Comparison of ENCODE assay signal across 1 cellular context in genomic region chr11:67656278-67656922, GRCh38.
TF ChIP-seq lines count a peak whose summit lies in the region.

No MANE protein-coding gene starts in this region.

TF ChIP-seq in K562, 482 proteins besides CTCF, POLR2A, EP300 and RAD21 (continued from another document):
- peak; percentile 25; the same call in 1 of the 2 replicates for TF ChIP-seq ATF3 (IDR thresholded peaks at IDR 0.05)
- TF ChIP-seq ATF3 (CRISPR knock-in tag; conservative IDR thresholded peaks at IDR 0.05), result no peak
- TF ChIP-seq CHD1 (IDR thresholded peaks at IDR 0.05; ENCODE audit: low read length), result no peak
- no peak for TF ChIP-seq ZNF398 (CRISPR knock-in tag; IDR thresholded peaks at IDR 0.05)
- TF ChIP-seq U2AF2 (optimal IDR thresholded peaks at IDR 0.05; ENCODE audit: low read depth, low read length), result no peak
- TF ChIP-seq CBFA2T3 (IDR thresholded peaks at IDR 0.05), result peak; percentile 83
- TF ChIP-seq ZNF79 (CRISPR knock-in tag; IDR thresholded peaks at IDR 0.05; ENCODE audit: low read depth), result no peak
- TF ChIP-seq TFAP4 (CRISPR knock-in tag; IDR thresholded peaks at IDR 0.05; ENCODE audit: borderline replicate concordance), result peak; percentile 34; the same call in 1 of the 2 replicates
- 0 out of 2 replicates have a peak, but pooled peaks have one; percentile 20 for TF ChIP-seq JUND (IDR thresholded peaks at IDR 0.05; ENCODE audit: borderline replicate concordance, low read depth, low read length)
- no peak; the same call in 2 of the 3 replicates for TF ChIP-seq JUND (tag; IDR thresholded peaks at IDR 0.05; ENCODE audit: borderline replicate concordance, low read depth, low read length)
- peak; percentile 83 for TF ChIP-seq ARID1B (IDR thresholded peaks at IDR 0.05)
- peak in 1 of 2 experiments; percentile 92; a peak in 2 of 3 replicates for TF ChIP-seq CBX3 (IDR thresholded peaks at IDR 0.05; ENCODE audit: borderline replicate concordance in 1 of 2, low read length in 2 of 2)
- peak; percentile 43; the same call in 1 of the 2 replicates for TF ChIP-seq CEBPZ (IDR thresholded peaks at IDR 0.05; ENCODE audit: borderline replicate concordance, low read depth, low read length)
- TF ChIP-seq ZBTB43 (CRISPR knock-in tag; IDR thresholded peaks at IDR 0.05), result no peak
- peak; percentile 33; the same call in 1 of the 2 replicates for TF ChIP-seq MTA2 (IDR thresholded peaks at IDR 0.05; ENCODE audit: low read depth)
- no peak for TF ChIP-seq FOXJ2 (tag; IDR thresholded peaks at IDR 0.05)
- TF ChIP-seq SMARCA4 (IDR thresholded peaks at IDR 0.05), result peak; percentile 76
